13 cellular contexts compared by ENCODE assay signal in the genomic region with DNA sequence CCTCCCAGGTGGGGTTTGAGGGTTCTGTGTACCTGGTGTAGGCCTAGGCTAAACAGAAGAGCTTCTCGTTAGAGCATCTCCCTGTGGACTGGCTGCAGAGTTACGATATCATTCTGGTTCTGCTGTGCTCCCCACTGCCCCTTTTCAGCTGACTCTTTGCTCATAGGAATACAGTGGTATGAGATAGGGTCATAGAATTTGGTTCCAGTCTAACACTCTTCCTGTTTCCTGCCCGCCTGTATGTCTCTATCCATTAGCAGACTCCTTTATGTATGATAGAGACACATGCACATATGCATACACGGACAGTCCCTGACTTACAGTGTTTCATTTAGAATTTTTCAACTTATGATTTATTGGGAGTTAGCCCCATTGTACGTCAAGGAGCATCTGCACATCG.
DNase-seq lines count a peak whose midpoint lies in the region; ATAC-seq and TF ChIP-seq lines count a peak whose summit lies in the region.
"Had no signal": no experiment of that assay in that cellular context is flagged by ENCODE, and none has a peak within 500 bp of the region (broad histone marks: within the 10 kb centered on the region; RNA-seq: fewer than 3 reads in every experiment).

No MANE protein-coding gene starts in this region.

- H3K4me1 ChIP-seq in OCI-LY3 (ENCODE audit: low read length), result peaks cover 74% of the 10 kb centered on the region
- peaks cover 66% of the 10 kb centered on the region for H3K4me1 ChIP-seq in effector memory CD4-positive, alpha-beta T cell (ENCODE audit: control insufficient read depth, insufficient read depth, low read length, poor library complexity, severe bottlenecking)

- peak overlapping the region; percentile 90 for H3K4me2 ChIP-seq in OCI-LY3 (ENCODE audit: low read length)

- H3K9me3 Mint-ChIP-seq in activated naive CD4-positive, alpha-beta T cell treated with anti-CD3 and anti-CD28 coated beads, Interleukin-2, amount 50 U/mL, for 24 hours, result no peaks in the 10 kb centered on the region
- no peaks in the 10 kb centered on the region for H3K9me3 Mint-ChIP-seq in stimulated activated naive B cell treated with anti-CD40 and anti-IgM and Interleukin-4, amounts not matched to agents 10 μg/mL and 1 μg/mL and 100 μg/mL, for 72 hours
- H3K9me3 Mint-ChIP-seq: GM23338 had no signal

- H3K9ac ChIP-seq in OCI-LY3 (ENCODE audit: low read length), result peak overlapping the region; percentile 58

- no peaks in the 10 kb centered on the region for H3K27me3 ChIP-seq in OCI-LY3 (ENCODE audit: low read depth, low read length)
- no peaks in the 10 kb centered on the region for H3K27me3 ChIP-seq in effector memory CD4-positive, alpha-beta T cell (replicated peaks; ENCODE audit: control insufficient read depth, insufficient read depth, low read length, poor library complexity, severe bottlenecking)
- H3K27me3 ChIP-seq: gastroesophageal sphincter had no signal

- no peak overlapping the region for H2AFZ ChIP-seq in OCI-LY3 (ENCODE audit: low read depth, low read length)
- H2AFZ ChIP-seq: GM23338 had no signal

- peaks cover 93% of the 10 kb centered on the region for H4K20me1 ChIP-seq in OCI-LY3 (ENCODE audit: insufficient read depth, low read length)

- H3K36me3 ChIP-seq in OCI-LY3 (replicated peaks; ENCODE audit: low read depth, low read length), result peaks cover 11% of the 10 kb centered on the region
- no peaks in the 10 kb centered on the region for H3K36me3 ChIP-seq in effector memory CD4-positive, alpha-beta T cell (ENCODE audit: control insufficient read depth, insufficient read depth, low read length)

- H3K27ac ChIP-seq in OCI-LY3 (ENCODE audit: low read length), result peak overlapping the region; percentile 94
- peak overlapping the region; percentile 37 for H3K27ac ChIP-seq in effector memory CD4-positive, alpha-beta T cell (ENCODE audit: insufficient read depth, low read length, poor library complexity, severe bottlenecking)

- DNase-seq in activated naive CD4-positive, alpha-beta T cell treated with Interleukin-2 at 50 U/mL for 16 hours, result no peak
- no peak for DNase-seq in effector memory CD4-positive, alpha-beta T cell
- DNase-seq in stimulated activated naive B cell treated with anti-CD40 and anti-IgM and Interleukin-4, amounts not matched to agents 10 μg/mL and 1 μg/mL and 100 μg/mL, for 72 hours, result no peak
- DNase-seq in SW480 (ENCODE audit: low spot score), result no peak
- DNase-seq in NCI-H82 treated with DMSO at 0.1 percent for 48 hours (lab: John Stamatoyannopoulos, UW; ENCODE audit: unreplicated experiment), result no peak
- no peak for DNase-seq in kidney tubule cell (ENCODE audit: low spot score)
- DNase-seq: mucosa of descending colon, NCI-H1436, NCI-H510A had no signal

- ATAC-seq in stimulated activated naive B cell treated with anti-CD40 and anti-IgM and Interleukin-4, amounts not matched to agents 10 μg/mL and 1 μg/mL and 100 μg/mL, for 72 hours (replicated peaks), result no peak

- H3K27ac Mint-ChIP-seq in activated naive CD4-positive, alpha-beta T cell treated with anti-CD3 and anti-CD28 coated beads, Interleukin-2, amount 50 U/mL, for 24 hours, result peak overlapping the region; percentile 76
- H3K27ac Mint-ChIP-seq in stimulated activated naive B cell treated with anti-CD40 and anti-IgM and Interleukin-4, amounts not matched to agents 10 μg/mL and 1 μg/mL and 100 μg/mL, for 72 hours, result peak overlapping the region; percentile 85
- H3K27ac Mint-ChIP-seq: GM23338 had no signal

- peak overlapping the region; percentile 60 for H3K4me3 ChIP-seq in OCI-LY3 (ENCODE audit: low read length)
- H3K4me3 ChIP-seq in effector memory CD4-positive, alpha-beta T cell (ENCODE audit: insufficient read depth, low read depth, low read length, poor library complexity, severe bottlenecking), result peak overlapping the region; percentile 23
- H3K4me3 ChIP-seq: gastroesophageal sphincter, GM23338, mucosa of descending colon had no signal

- peak overlapping the region; percentile 40 for H3K4me3 Mint-ChIP-seq in activated naive CD4-positive, alpha-beta T cell treated with anti-CD3 and anti-CD28 coated beads, Interleukin-2, amount 50 U/mL, for 24 hours
- peak overlapping the region in 1 of 2 donors; percentile 21 for H3K4me3 Mint-ChIP-seq in stimulated activated naive B cell treated with anti-CD40 and anti-IgM and Interleukin-4, amounts not matched to agents 10 μg/mL and 1 μg/mL and 100 μg/mL, for 72 hours
- H3K4me3 Mint-ChIP-seq: GM23338 had no signal

- no peaks in the 10 kb centered on the region for H3K9me3 ChIP-seq in OCI-LY3 (ENCODE audit: insufficient read depth, low read length)
- H3K9me3 ChIP-seq in effector memory CD4-positive, alpha-beta T cell (ENCODE audit: control insufficient read depth, low read length), result no peaks in the 10 kb centered on the region
- H3K9me3 ChIP-seq: gastroesophageal sphincter, mucosa of descending colon had no signal

- peaks cover 100% of the 10 kb centered on the region for H3K79me2 ChIP-seq in OCI-LY3 (ENCODE audit: low read length)

- no peak for TF ChIP-seq CTCF in OCI-LY3 (IDR thresholded peaks at IDR 0.05; ENCODE audit: low read depth, low read length)

- no peaks in the 10 kb centered on the region for H3K27me3 Mint-ChIP-seq in activated naive CD4-positive, alpha-beta T cell treated with anti-CD3 and anti-CD28 coated beads, Interleukin-2, amount 50 U/mL, for 24 hours
- no peaks in the 10 kb centered on the region for H3K27me3 Mint-ChIP-seq in stimulated activated naive B cell treated with anti-CD40 and anti-IgM and Interleukin-4, amounts not matched to agents 10 μg/mL and 1 μg/mL and 100 μg/mL, for 72 hours

- peaks cover 2% of the 10 kb centered on the region for H3K36me3 Mint-ChIP-seq in activated naive CD4-positive, alpha-beta T cell treated with anti-CD3 and anti-CD28 coated beads, Interleukin-2, amount 50 U/mL, for 24 hours
- peaks cover 19 to 32% of the 10 kb centered on the region in 2 donors for H3K36me3 Mint-ChIP-seq in stimulated activated naive B cell treated with anti-CD40 and anti-IgM and Interleukin-4, amounts not matched to agents 10 μg/mL and 1 μg/mL and 100 μg/mL, for 72 hours

- peaks cover 85% of the 10 kb centered on the region for H3K4me1 Mint-ChIP-seq in activated naive CD4-positive, alpha-beta T cell treated with anti-CD3 and anti-CD28 coated beads, Interleukin-2, amount 50 U/mL, for 24 hours
- peaks cover 69 to 89% of the 10 kb centered on the region in 2 donors for H3K4me1 Mint-ChIP-seq in stimulated activated naive B cell treated with anti-CD40 and anti-IgM and Interleukin-4, amounts not matched to agents 10 μg/mL and 1 μg/mL and 100 μg/mL, for 72 hours
